ENCODE assay signal across 1 cellular context in genomic region chr4:73705721-73706120, GRCh38.
TF ChIP-seq lines count a peak whose summit lies in the region.

No MANE protein-coding gene starts in this region.

TF ChIP-seq in endothelial cell of umbilical vein, 7 proteins besides CTCF, POLR2A, EP300 and RAD21:
- no peak for TF ChIP-seq POLR2AphosphoS5 (IDR thresholded peaks at IDR 0.05; ENCODE audit: insufficient read depth, low read depth, low read length)
TF ChIP-seq in endothelial cell of umbilical vein: peak in this region for 0.
